18 cellular contexts compared by ENCODE assay signal in the genomic region with DNA sequence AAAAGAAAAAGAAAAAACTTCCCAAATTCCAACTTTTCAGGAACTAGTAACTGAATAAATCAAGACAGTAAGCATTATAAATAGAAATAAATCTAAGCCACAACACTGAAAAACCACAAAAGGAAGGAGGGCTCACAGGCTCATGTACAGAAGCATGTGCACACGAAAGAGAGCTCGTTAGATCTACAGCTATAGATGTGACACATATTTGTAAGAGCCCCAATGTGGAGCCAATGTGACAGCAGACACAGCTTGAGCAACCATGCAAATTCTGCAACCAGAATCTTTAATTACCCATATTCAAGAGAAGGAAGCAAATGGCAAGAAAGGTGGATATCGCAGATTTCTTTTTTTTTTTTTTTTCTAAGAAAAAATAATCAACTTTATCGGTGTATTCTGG.
DNase-seq lines count a peak whose midpoint lies in the region; ATAC-seq, FAIRE-seq and TF ChIP-seq lines count a peak whose summit lies in the region.
"Had no signal": no experiment of that assay in that cellular context is flagged by ENCODE, and none has a peak within 500 bp of the region (broad histone marks: within the 10 kb centered on the region; RNA-seq: fewer than 3 reads in every experiment).

No MANE protein-coding gene starts in this region.

- CTCF ChIA-PET in HepG2 (lab: Yijun Ruan, JAX; ENCODE audit: low intra/inter-chr PET ratio, low total read pairs) (interaction anchor here (1.7 kb wide), 1 partner anchor 135 kb away, joined by 7 read pairs; no protein-coding TSS in a partner anchor), PC-3 (lab: Charles Lee) (no interaction called here)

- no peaks in the 10 kb centered on the region for H3K9me2 ChIP-seq in PC-3 (replicated peaks; ENCODE audit: low read length)

- H3K79me2 ChIP-seq in HepG2 (ENCODE audit: insufficient read depth, low read length) (peaks cover 23% of the 10 kb centered on the region), smooth muscle cell (ENCODE audit: low read depth) (no peaks in the 10 kb centered on the region), PC-3 (ENCODE audit: low read length) (no peaks in the 10 kb centered on the region)

- H3K9ac ChIP-seq in HUES6 (ENCODE audit: low read length) (no peak overlapping the region), SK-N-MC (ENCODE audit: insufficient read length) (no peak overlapping the region), HepG2 (ENCODE audit: insufficient read depth, low read depth, low read length) (no peak overlapping the region), smooth muscle cell (ENCODE audit: low read depth) (no peak overlapping the region), PC-3 (ENCODE audit: low read length) (no peak overlapping the region)

- 95% methylated on average over 4 of the region's 4 CpGs for WGBS in HepG2 (ENCODE audit: low lambda C conversion rate)
- WGBS in smooth muscle cell (ENCODE audit: low lambda C conversion rate) = 57% methylated on average over 4 of the region's 4 CpGs

- TF ChIP-seq RAD21 in HepG2 (CRISPR knock-in tag; IDR thresholded peaks at IDR 0.05) = no peak

- in situ Hi-C loops in HepG2 (cut with HindIII; ENCODE audit: extremely low pct_ligation_motif_present, low pct_unique_long_range_greater_than_20kb) = no loop called here

- H3K4me2 ChIP-seq in HepG2 (ENCODE audit: low read depth, low read length) (no peak overlapping the region), smooth muscle cell (peak overlapping the region; percentile 70), PC-3 (ENCODE audit: low read length) (no peak overlapping the region)

- H3F3A ChIP-seq in smooth muscle cell (ENCODE audit: low read depth) (peaks cover 4% of the 10 kb centered on the region), PC-3 (ENCODE audit: low read length, unreplicated experiment) (no peaks in the 10 kb centered on the region)

- H3K27ac ChIP-seq in HUES6 (ENCODE audit: low read depth, low read length) = peak overlapping the region; percentile 81; the same call in 1 of the 2 replicates
- H3K27ac ChIP-seq in SK-N-MC = peak overlapping the region; percentile 79
- peak overlapping the region; percentile 39 for H3K27ac ChIP-seq in HepG2 (ENCODE audit: extremely low read length, insufficient read depth, low read length)
- H3K27ac ChIP-seq in smooth muscle cell (ENCODE audit: low read depth) = peak overlapping the region; percentile 66
- no peak overlapping the region for H3K27ac ChIP-seq in PC-3 (ENCODE audit: low read length)
- H3K27ac ChIP-seq: RWPE1 had no signal

- H3K27me3 ChIP-seq in HUES6 (ENCODE audit: control insufficient read depth, insufficient read depth, low read length) = no peaks in the 10 kb centered on the region
- H3K27me3 ChIP-seq in HepG2 (ENCODE audit: control insufficient read depth in 1 of 2, insufficient read depth in 2 of 2, low read length in 2 of 2) = no peaks in the 10 kb centered on the region
- H3K27me3 ChIP-seq in smooth muscle cell (ENCODE audit: low read depth) = no peaks in the 10 kb centered on the region
- no peaks in the 10 kb centered on the region for H3K27me3 ChIP-seq in PC-3 (ENCODE audit: low read length)
- H3K27me3 ChIP-seq: body of pancreas had no signal

- no peaks in the 10 kb centered on the region for H3K9me3 ChIP-seq in HUES6 (ENCODE audit: control insufficient read depth, insufficient read depth, low read depth, low read length)
- H3K9me3 ChIP-seq in SK-N-MC (ENCODE audit: low read depth, low read length) = no peaks in the 10 kb centered on the region
- no peaks in the 10 kb centered on the region for H3K9me3 ChIP-seq in HepG2 (ENCODE audit: low read length)
- no peaks in the 10 kb centered on the region for H3K9me3 ChIP-seq in smooth muscle cell (replicated peaks; ENCODE audit: low read depth)
- no peaks in the 10 kb centered on the region for H3K9me3 ChIP-seq in PC-3 (ENCODE audit: low read length)
- H3K9me3 ChIP-seq: body of pancreas had no signal

- peaks cover 74% of the 10 kb centered on the region for H3K4me1 ChIP-seq in HUES6 (ENCODE audit: control insufficient read depth, insufficient read depth, low read length)
- H3K4me1 ChIP-seq in HepG2 (ENCODE audit: insufficient read depth, low read length) = peaks cover 92% of the 10 kb centered on the region
- H3K4me1 ChIP-seq in smooth muscle cell (ENCODE audit: low read depth) = peaks cover 12% of the 10 kb centered on the region
- H3K4me1 ChIP-seq in PC-3 (ENCODE audit: insufficient read depth, low read length) = no peaks in the 10 kb centered on the region

- H4K20me1 ChIP-seq in HepG2 (ENCODE audit: insufficient read depth, low read length) = no peaks in the 10 kb centered on the region
- H4K20me1 ChIP-seq in smooth muscle cell (ENCODE audit: low read depth) = no peaks in the 10 kb centered on the region
- no peaks in the 10 kb centered on the region for H4K20me1 ChIP-seq in PC-3 (ENCODE audit: low read length)

- TF ChIP-seq POLR2A in HepG2 (IDR thresholded peaks at IDR 0.05; ENCODE audit: insufficient read depth in 1 of 2, low read depth in 2 of 2, low read length in 2 of 2) = no peak

- ATAC-seq in HepG2 (no peak), PC-3 (no peak)

- BruUV-seq in HepG2 (replicated peaks; lab: Mats Ljungman, UMichigan) (no TSS peak), PC-3 (replicated peaks; lab: Mats Ljungman, UMichigan) (no TSS peak)

- no peak for FAIRE-seq in HepG2 (lab: Jason Lieb, UNC)
- FAIRE-seq: colon, urothelium cell line had no signal

- POLR2A ChIA-PET in HepG2 (lab: Yijun Ruan, JAX) (interaction anchor here (0.7 to 2.5 kb wide), 4 partner anchors 10 to 908 kb away, joined by 3 to 9 read pairs (median 4); no protein-coding TSS in a partner anchor), PC-3 (lab: Charles Lee; ENCODE audit: unreplicated experiment) (interaction anchor here (0.7 kb wide), 1 partner anchor 37 kb away, joined by 9 read pairs; no protein-coding TSS in a partner anchor)

- TF ChIP-seq CTCF in HepG2 (CRISPR knock-in tag; IDR thresholded peaks at IDR 0.05) (no peak), smooth muscle cell (IDR thresholded peaks at IDR 0.05; ENCODE audit: borderline replicate concordance, insufficient read depth, poor library complexity, severe bottlenecking) (no peak), PC-3 (conservative IDR thresholded peaks at IDR 0.05; ENCODE audit: low read depth, low read length) (no peak)

- no peak for DNase-seq in SK-N-MC (ENCODE audit: low read depth, low spot score)
- no peak for DNase-seq in HepG2 (ENCODE audit: low spot score)
- no peak for DNase-seq in smooth muscle cell (lab: John Stamatoyannopoulos, UW; ENCODE audit: unreplicated experiment)
- DNase-seq in PC-3 = no peak
- no peak for DNase-seq in stimulated activated CD4-positive, alpha-beta T cell treated with anti-CD3 and anti-CD28 coated beads, Interleukin-15, amount 100 ng/mL, for 24 hours
- DNase-seq in dermis blood vessel endothelial cell = no peak
- DNase-seq: activated CD4-positive, alpha-beta memory T cell treated with anti-CD3 and anti-CD28 coated beads, Interleukin-2, amount 10 ng/mL, durations not matched to agents 7 days and 5 days; activated effector memory CD4-positive, alpha-beta T cell treated with anti-CD3 and anti-CD28 coated beads, Interleukin-2, amount 50 U/mL, for 16 hours; activated T-cell treated with anti-CD3 and anti-CD28 coated beads for 4 hours; CD4-positive, alpha-beta T cell; stimulated activated CD4-positive, alpha-beta T cell treated with anti-CD3 and anti-CD28 coated beads, Interleukin-12 subunit alpha, Interleukin-12 subunit beta, amount 100 ng/mL, for 4 hours; T-helper 9 cell had no signal

- H3K4me3 ChIP-seq in HUES6 (ENCODE audit: low read depth, low read length) (no peak overlapping the region), SK-N-MC (peak overlapping the region; percentile 57), HepG2 (replicated peaks in 1 of 3; ENCODE audit: insufficient read depth in 1 of 3, low read depth in 2 of 3, low read length in 3 of 3) (no peak overlapping the region), smooth muscle cell (no peak overlapping the region), PC-3 (ENCODE audit: low read length) (no peak overlapping the region)
- H3K4me3 ChIP-seq: body of pancreas, K562 had no signal

- intact Hi-C loops in HepG2 (cut with micrococcal nuclease; ENCODE audit: unreplicated experiment) = loop anchor here (5.0 kb wide), 1 partner anchor 96 kb away; the partner anchor contains the start of gene SORBS1
- intact Hi-C loops in PC-3 (cut with micrococcal nuclease) = no loop called here

- H3K36me3 ChIP-seq in HUES6 (ENCODE audit: control insufficient read depth, insufficient read depth, low read length) (no peaks in the 10 kb centered on the region), SK-N-MC (ENCODE audit: insufficient read depth, low read length) (no peaks in the 10 kb centered on the region), HepG2 (replicated peaks in 1 of 2; ENCODE audit: control insufficient read depth in 1 of 2, insufficient read depth in 2 of 2, low read length in 2 of 2) (no peaks in the 10 kb centered on the region; a peak in 1 of 5 replicates), smooth muscle cell (ENCODE audit: low read depth) (no peaks in the 10 kb centered on the region), PC-3 (ENCODE audit: low read depth, low read length) (no peaks in the 10 kb centered on the region)

- H2AFZ ChIP-seq in HepG2 (ENCODE audit: low read length) (no peak overlapping the region), smooth muscle cell (ENCODE audit: low read depth) (no peak overlapping the region), PC-3 (ENCODE audit: low read length) (no peak overlapping the region)

- TF ChIP-seq EP300 in HepG2 (IDR thresholded peaks at IDR 0.05; ENCODE audit: low read depth in 2 of 2, low read length in 2 of 2) (no peak), HepG2 (CRISPR knock-in tag; IDR thresholded peaks at IDR 0.05; ENCODE audit: borderline replicate concordance) (no peak)

TF ChIP-seq in HepG2, 621 proteins besides CTCF, POLR2A, EP300 and RAD21:
- TF ChIP-seq PHF5A (CRISPR knock-in tag; IDR thresholded peaks at IDR 0.05; ENCODE audit: low read depth, unreplicated experiment) (no peak), MTA1 (CRISPR knock-in tag; IDR thresholded peaks at IDR 0.05; ENCODE audit: borderline replicate concordance) (no peak), NFIC (IDR thresholded peaks at IDR 0.05; ENCODE audit: low read length) (no peak), MEF2D (CRISPR knock-in tag; IDR thresholded peaks at IDR 0.05) (no peak), NR2F2 (IDR thresholded peaks at IDR 0.05; ENCODE audit: borderline replicate concordance, low read depth) (no peak), ZNF317 (CRISPR knock-in tag; IDR thresholded peaks at IDR 0.05) (no peak), ELF3 (CRISPR knock-in tag; IDR thresholded peaks at IDR 0.05) (no peak), RCOR2 (CRISPR knock-in tag; IDR thresholded peaks at IDR 0.05) (no peak), ZNF136 (CRISPR knock-in tag; IDR thresholded peaks at IDR 0.05; ENCODE audit: low read depth) (no peak)
